ENCODE assay signal across 10 cellular contexts in the genomic region with DNA sequence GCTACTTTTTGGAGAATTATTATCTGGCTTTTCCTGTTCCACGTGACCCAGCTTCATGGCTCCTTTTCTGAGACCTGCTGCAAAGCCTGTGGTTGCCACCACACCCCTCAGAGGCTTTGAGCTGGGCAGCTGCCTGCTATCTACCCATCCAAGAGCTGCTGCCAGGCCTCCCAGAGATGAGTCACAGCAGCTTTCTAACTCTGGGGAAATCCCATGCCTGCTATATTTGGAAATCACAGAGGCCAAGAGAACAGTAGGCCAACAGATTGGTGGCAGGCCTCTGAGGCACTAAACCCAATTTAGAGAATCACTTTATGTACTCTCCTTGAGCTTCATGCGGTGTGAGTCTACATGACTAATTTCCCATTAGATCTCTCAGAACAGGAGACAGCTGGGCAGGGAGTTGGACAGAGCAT. TPM values are rescaled to one million over a fixed set of nuclear protein-coding genes. Genes with fewer than 3 reads are reported as not detected.
DNase-seq lines count a peak whose midpoint lies in the region; ATAC-seq and TF ChIP-seq lines count a peak whose summit lies in the region.
"Had no signal": no experiment of that assay in that cellular context is flagged by ENCODE, and none has a peak within 500 bp of the region (broad histone marks: within the 10 kb centered on the region; RNA-seq: fewer than 3 reads in every experiment).

No MANE protein-coding gene starts in this region.

- peaks cover 2% of the 10 kb centered on the region for H3K27me3 Mint-ChIP-seq in activated naive CD8-positive, alpha-beta T cell treated with anti-CD3 and anti-CD28 coated beads, Interleukin-2, amount 50 U/mL, for 24 hours
- H3K27me3 Mint-ChIP-seq: IgD-negative memory B cell had no signal

- ATAC-seq in HG03135 (IDR thresholded peaks at IDR 0.05; ENCODE audit: unreplicated experiment) (peak; percentile 95), Panc1 (peak; percentile 99)
- ATAC-seq in activated naive CD8-positive, alpha-beta T cell treated with anti-CD3 and anti-CD28 coated beads, Interleukin-2, amount 50 U/mL, for 24 hours, result peak; percentile 100

- H3K36me3 Mint-ChIP-seq in activated naive CD8-positive, alpha-beta T cell treated with anti-CD3 and anti-CD28 coated beads, Interleukin-2, amount 50 U/mL, for 24 hours (ENCODE audit: low read depth), result no peaks in the 10 kb centered on the region

- no peaks in the 10 kb centered on the region for H3K9me3 Mint-ChIP-seq in activated naive CD8-positive, alpha-beta T cell treated with anti-CD3 and anti-CD28 coated beads, Interleukin-2, amount 50 U/mL, for 24 hours
- H3K9me3 Mint-ChIP-seq: IgD-negative memory B cell had no signal

- POLR2A ChIA-PET in BJ (lab: Charles Lee), result no interaction called here
- POLR2A ChIA-PET in Panc1 (lab: Charles Lee), result interaction anchor here (0.6 kb wide), 1 partner anchor 50 kb away, joined by 9 read pairs; no protein-coding TSS in a partner anchor

- in situ Hi-C loops in Panc1 (cut with HindIII; ENCODE audit: low pct_unique_long_range_greater_than_20kb, low sequenced_read_pairs), result no loop called here

- H3K36me3 ChIP-seq in BJ (ENCODE audit: control insufficient read depth, insufficient read depth, low read length) (no peaks in the 10 kb centered on the region; the same call in 1 of the 2 replicates), Panc1 (ENCODE audit: control insufficient read depth, insufficient read depth, low read length) (no peaks in the 10 kb centered on the region; the same call in 1 of the 2 replicates)
- H3K36me3 ChIP-seq: neutrophil had no signal

- intact Hi-C loops in Panc1 (cut with micrococcal nuclease; ENCODE audit: unreplicated experiment), result no loop called here

- peaks cover 4% of the 10 kb centered on the region; the same call in 1 of the 2 replicates for H3K4me1 ChIP-seq in Panc1 (ENCODE audit: control insufficient read depth, insufficient read depth, low read length)

- no peak overlapping the region for H3K4me3 Mint-ChIP-seq in activated naive CD8-positive, alpha-beta T cell treated with anti-CD3 and anti-CD28 coated beads, Interleukin-2, amount 50 U/mL, for 24 hours
- H3K4me3 Mint-ChIP-seq: IgD-negative memory B cell had no signal

- TF ChIP-seq CTCF in BJ (IDR thresholded peaks at IDR 0.05; ENCODE audit: insufficient read depth, low read depth, low read length), result no peak
- no peak for TF ChIP-seq CTCF in Panc1 (IDR thresholded peaks at IDR 0.05)

- H3K27me3 ChIP-seq in BJ (ENCODE audit: control insufficient read depth, insufficient read depth, low read length) (no peaks in the 10 kb centered on the region), Panc1 (ENCODE audit: control insufficient read depth, insufficient read depth, low read length) (no peaks in the 10 kb centered on the region)
- H3K27me3 ChIP-seq: neutrophil had no signal

- peak overlapping the region; percentile 74 for H3K27ac Mint-ChIP-seq in activated naive CD8-positive, alpha-beta T cell treated with anti-CD3 and anti-CD28 coated beads, Interleukin-2, amount 50 U/mL, for 24 hours
- H3K27ac Mint-ChIP-seq: IgD-negative memory B cell had no signal

- H3K9me3 ChIP-seq in Panc1 (ENCODE audit: control insufficient read depth, insufficient read depth, low read depth, low read length), result no peaks in the 10 kb centered on the region
- H3K9me3 ChIP-seq: neutrophil had no signal

- no peak overlapping the region for H3K27ac ChIP-seq in Panc1 (ENCODE audit: low read length)
- H3K27ac ChIP-seq: neutrophil had no signal

- CTCF ChIA-PET in BJ (lab: Yijun Ruan, JAX) (interaction anchor here (1.8 kb wide), 1 partner anchor 35 kb away, joined by 4 read pairs; a partner anchor contains a TSS), Panc1 (lab: Charles Lee) (no interaction called here)

- H3K4me3 ChIP-seq in BJ (ENCODE audit: low read depth, low read length), result no peak overlapping the region
- no peak overlapping the region for H3K4me3 ChIP-seq in Panc1 (ENCODE audit: low read depth in 2 of 2, low read length in 2 of 2)

- peaks cover 12% of the 10 kb centered on the region for H3K4me1 Mint-ChIP-seq in activated naive CD8-positive, alpha-beta T cell treated with anti-CD3 and anti-CD28 coated beads, Interleukin-2, amount 50 U/mL, for 24 hours

- DNase-seq in BJ (ENCODE audit: low read depth) (peak; percentile 71), GM19238 (ENCODE audit: insufficient read length, low spot score) (peak; percentile 19), Panc1 (ENCODE audit: low read depth, low spot score) (peak; percentile 94), hepatic stellate cell (ENCODE audit: low spot score) (peak; percentile 56), middle frontal gyrus (ENCODE audit: extremely low spot score, low spot score) (no peak)
- DNase-seq in activated naive CD8-positive, alpha-beta T cell treated with anti-CD3 and anti-CD28 coated beads, Interleukin-2, amount 50 U/mL, for 24 hours, result peak; percentile 65
- peak; percentile 14 to 39 for DNase-seq in stimulated activated CD4-positive, alpha-beta T cell treated with anti-CD3 and anti-CD28 coated beads, Interleukin-12 subunit alpha, Interleukin-12 subunit beta, amount 100 ng/mL, for 24 hours (ENCODE audit: low read depth in 2 of 2)

- no TSS peak for BruUV-seq in Panc1 (replicated peaks; lab: Mats Ljungman, UMichigan)

RNA-seq across cellular contexts. Expression of a gene that starts 35.2 kb away (rescaled TPM):
- polyA plus RNA-seq in BJ (2011; rRNA removed), result 64.0 and 110 TPM in 2 replicates
- polyA minus RNA-seq in BJ (2011; rRNA and poly(A)+ RNA removed), result 21.5 and 33.5 TPM in 2 replicates
- 32.0 TPM for total RNA-seq in Panc1 (2021; ENCODE audit: unreplicated experiment)
- polyA plus RNA-seq in Panc1 (2012; ENCODE audit: insufficient read length), result 36.6 TPM
